8 cellular contexts compared by ENCODE assay signal in genomic region chr2:121648611-121649401, GRCh38. TPM values are rescaled to one million over a fixed set of nuclear protein-coding genes. Genes with fewer than 3 reads are reported as not detected.
A peak's percentile ranks its signal among the peaks of the same experiment; 100 is the strongest.
DNase-seq lines count a peak whose midpoint lies in the region; ATAC-seq and TF ChIP-seq lines count a peak whose summit lies in the region.

No MANE protein-coding gene starts in this region.

- no peaks in the 10 kb centered on the region for H3K36me3 ChIP-seq in spleen

- H3K27ac ChIP-seq in VCaP (peak overlapping the region; percentile 95), spleen (peak overlapping the region; percentile 95 to 98 (median 98))

- peaks cover 53 to 75% of the 10 kb centered on the region in 2 donors for H3K4me1 Mint-ChIP-seq in immature natural killer cell

- H3K4me3 ChIP-seq in LNCaP clone FGC (ENCODE audit: low read depth, low read length), result peak overlapping the region; percentile 85
- H3K4me3 ChIP-seq in spleen, result peak overlapping the region; percentile 49 to 90 (median 78)

- TF ChIP-seq CTCF in LNCaP clone FGC (IDR thresholded peaks at IDR 0.05; ENCODE audit: control insufficient read depth, extremely low read depth, insufficient read depth) (no peak), VCaP (conservative IDR thresholded peaks at IDR 0.05) (no peak), spleen (IDR thresholded peaks at IDR 0.05 in 8 of 11, conservative IDR thresholded peaks at IDR 0.05 in 3 of 11) (no peak)

- H3K9me3 Mint-ChIP-seq in immature natural killer cell, result no peaks in the 10 kb centered on the region

- 0% methylated on average over 42 to 52 of the region's 52 CpGs for WGBS in spleen, 5 donors

- no peaks in the 10 kb centered on the region for H3K27me3 ChIP-seq in spleen (replicated peaks in 1 of 7)

- H3K9me3 ChIP-seq in spleen, result no peaks in the 10 kb centered on the region

- H3K36me3 Mint-ChIP-seq in immature natural killer cell, result no peaks in the 10 kb centered on the region

- peaks cover 16 to 25% (median 25%) of the 10 kb centered on the region in 3 donors for H3K27me3 Mint-ChIP-seq in immature natural killer cell (ENCODE audit: low read depth in 3 of 3)

- no peak for TF ChIP-seq POLR2A in spleen (IDR thresholded peaks at IDR 0.05)

- DNase-seq in G401 (ENCODE audit: low spot score), result peak; percentile 60
- no peak for DNase-seq in LNCaP clone FGC (ENCODE audit: low read depth)
- peak; percentile 9 to 50 for DNase-seq in T47D (ENCODE audit: low read depth in 1 of 2, low spot score in 1 of 2)
- peak; percentile 58 to 61 (median 58) for DNase-seq in immature natural killer cell
- DNase-seq in spleen, result peak; percentile 94
- DNase-seq in T1000 (lab: John Stamatoyannopoulos, UW), result no peak

- peaks cover 22 to 82% (median 64%) of the 10 kb centered on the region in 6 donors for H3K4me1 ChIP-seq in spleen

- intact Hi-C loops in spleen (cut with DNase I; ENCODE audit: low total_unique reads), result loop anchor here (5.0 to 10.0 kb wide), 2 partner anchors 54 to 117 kb away; partner anchors contain the start of gene RNU4ATAC

- peak overlapping the region; percentile 97 to 100 (median 99) for H3K4me3 Mint-ChIP-seq in immature natural killer cell

- ATAC-seq in GM21825 (IDR thresholded peaks at IDR 0.05; ENCODE audit: unreplicated experiment), result peak; percentile 33

- in situ Hi-C loops in G401 (cut with HindIII; ENCODE audit: low sequenced_read_pairs), result no loop called here
- in situ Hi-C loops in T47D (cut with HindIII; ENCODE audit: low pct_unique_long_range_greater_than_20kb, low sequenced_read_pairs), result no loop called here

- peak overlapping the region; percentile 99 to 100 (median 100) for H3K27ac Mint-ChIP-seq in immature natural killer cell

RNA-seq across cellular contexts. Expression of gene CLASP1, which starts 0.5 kb away (rescaled TPM):
- total RNA-seq in G401 (2014; rRNA removed; shearing (Covaris generic)), result 22.0 and 30.6 TPM in 2 replicates
- 10 to 100 TPM in 2 of 3 donors, 1 to 10 TPM in 1; 7.4 to 46.8 (median 22.0) TPM for polyA plus RNA-seq in immature natural killer cell
- total RNA-seq in spleen, result 100 to 1,000 TPM in 1 of 7 donors, 10 to 100 TPM in 6; 63.4 to 103 (median 82.7) TPM
- polyA plus RNA-seq in spleen, result 1 to 10 TPM; 4.0 to 8.7 (median 4.8) TPM

Comparison
In these comparisons a context has a peak if more than half of its experiments do, and no peak if none do; other contexts are left out.
1. DNase-seq: peak in G401 (single experiment), T47D (2 of 2), immature natural killer cell (3 of 3) and spleen (single experiment); none in LNCaP clone FGC (single experiment) and T1000 (single experiment).